In the genomic region with DNA sequence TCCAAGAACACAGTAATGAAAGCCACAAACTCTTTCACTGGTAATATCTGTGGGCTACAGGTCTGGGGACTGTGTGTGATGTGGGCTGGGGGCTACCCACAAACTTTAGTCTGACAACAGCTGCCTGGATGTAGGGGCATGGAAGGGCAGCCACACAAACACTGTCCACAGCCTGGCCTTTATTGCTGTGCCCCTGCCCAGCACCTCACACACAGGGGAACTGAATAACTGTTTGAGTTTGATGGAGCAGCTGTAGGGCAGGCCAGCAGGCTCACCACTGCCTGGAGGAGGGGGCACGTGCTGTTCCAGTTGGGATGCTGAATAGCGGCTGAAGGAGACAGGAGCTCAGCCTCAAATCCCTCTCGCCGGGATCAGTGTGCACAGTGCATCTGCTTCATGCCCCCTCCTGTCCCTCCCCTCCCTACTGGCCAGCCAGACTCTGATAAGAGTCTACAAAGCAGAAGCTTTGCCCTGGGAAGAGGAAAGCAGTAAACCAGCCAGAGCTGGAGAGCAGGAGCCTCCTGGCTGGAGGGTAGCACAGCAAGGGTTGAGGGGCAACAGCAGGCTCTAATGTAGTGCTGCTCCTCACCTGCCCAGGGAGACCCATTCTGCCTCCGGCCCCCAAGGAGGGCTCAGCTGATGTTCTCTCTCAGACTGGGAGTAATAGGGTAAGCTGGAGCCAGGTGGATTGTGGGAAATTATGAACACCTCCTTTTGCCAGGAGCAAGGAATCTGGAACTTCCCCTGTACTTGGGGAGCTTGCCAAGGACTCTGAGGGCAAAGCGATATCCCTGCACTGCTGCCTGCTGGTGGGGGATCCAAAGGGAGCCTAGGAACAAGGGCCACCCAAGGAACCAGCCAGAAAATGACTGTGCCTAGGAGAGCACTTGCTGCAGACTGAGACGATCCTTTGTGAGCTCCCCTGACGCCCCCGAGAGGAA, we compare ENCODE assay signal across 18 cellular contexts.
DNase-seq lines count a peak whose midpoint lies in the region; ATAC-seq, FAIRE-seq and TF ChIP-seq lines count a peak whose summit lies in the region.
"Had no signal": no experiment of that assay in that cellular context is flagged by ENCODE, and none has a peak within 500 bp of the region (broad histone marks: within the 10 kb centered on the region; RNA-seq: fewer than 3 reads in every experiment).

No MANE protein-coding gene starts in this region.

- peaks cover 22 to 32% of the 10 kb centered on the region in 2 donors for H3K27me3 Mint-ChIP-seq in stimulated activated naive B cell treated with anti-CD40 and anti-IgM and Interleukin-4, amounts not matched to agents 10 μg/mL and 1 μg/mL and 100 μg/mL, for 72 hours
- H3K27me3 Mint-ChIP-seq in WTC11 (ENCODE audit: low read depth): no peaks in the 10 kb centered on the region

- no peak for TF ChIP-seq RAD21 in K562 (CRISPR knock-in tag; conservative IDR thresholded peaks at IDR 0.05 in 1 of 2, IDR thresholded peaks at IDR 0.05 in 1 of 2)

- H3K9me3 ChIP-seq in K562 (replicated peaks; ENCODE audit: control insufficient read depth, insufficient read depth, low read depth, low read length): no peaks in the 10 kb centered on the region
- H3K9me3 ChIP-seq: pancreas, tibial artery had no signal

- CTCF ChIA-PET in K562 (lab: Yijun Ruan, JAX; ENCODE audit: low intra/inter-chr PET ratio) (no interaction called here), WTC11 (lab: Charles Lee) (interaction anchor here (0.9 to 5.8 kb wide), 13 partner anchors 19 to 122 kb away, joined by 3 to 35 read pairs (median 4); a partner anchor contains a TSS)

- no peaks in the 10 kb centered on the region for H3K9me3 Mint-ChIP-seq in stimulated activated naive B cell treated with anti-CD40 and anti-IgM and Interleukin-4, amounts not matched to agents 10 μg/mL and 1 μg/mL and 100 μg/mL, for 72 hours
- H3K9me3 Mint-ChIP-seq in WTC11: no peaks in the 10 kb centered on the region

- no peak overlapping the region for H3K9ac ChIP-seq in K562 (ENCODE audit: insufficient read depth in 1 of 2, low read depth in 2 of 2, low read length in 2 of 2)
- H3K9ac ChIP-seq: KMS-11 had no signal

- H3K4me1 ChIP-seq in K562 (replicated peaks in 1 of 2; ENCODE audit: control insufficient read depth in 2 of 2, insufficient read depth in 2 of 2, low read length in 2 of 2): peaks cover 0 to 12% of the 10 kb centered on the region in 2 experiments; a peak in 2 of 5 replicates

- no peak for TF ChIP-seq CTCF in K562 (IDR thresholded peaks at IDR 0.05 in 2 of 3, conservative IDR thresholded peaks at IDR 0.05 in 1 of 3; ENCODE audit: insufficient read depth in 2 of 3, low read depth in 1 of 3, low read length in 3 of 3)
- no peak for TF ChIP-seq CTCF in WTC11 (IDR thresholded peaks at IDR 0.05)

- peak overlapping the region; percentile 63 for H3K27ac Mint-ChIP-seq in stimulated activated naive B cell treated with anti-CD40 and anti-IgM and Interleukin-4, amounts not matched to agents 10 μg/mL and 1 μg/mL and 100 μg/mL, for 72 hours
- H3K27ac Mint-ChIP-seq in WTC11: no peak overlapping the region
- H3K27ac Mint-ChIP-seq: B cell had no signal

- peaks cover 20 to 30% of the 10 kb centered on the region in 2 donors for H3K4me1 Mint-ChIP-seq in stimulated activated naive B cell treated with anti-CD40 and anti-IgM and Interleukin-4, amounts not matched to agents 10 μg/mL and 1 μg/mL and 100 μg/mL, for 72 hours
- H3K4me1 Mint-ChIP-seq in WTC11: peaks cover 34% of the 10 kb centered on the region

- intact Hi-C loops in K562 (cut with micrococcal nuclease): no loop called here

- 0% methylated on average over 9 of the region's 9 CpGs for WGBS in K562 (ENCODE audit: insufficient coverage, low coverage, missing lambda C conversion rate)

- POLR2A ChIA-PET in K562 (lab: Yijun Ruan, JAX): interaction anchor here (0.5 to 2.0 kb wide), 5 partner anchors 9 to 820 kb away, joined by 3 to 6 read pairs (median 3); no protein-coding TSS in a partner anchor
- POLR2A ChIA-PET in WTC11 (lab: Charles Lee): no interaction called here

- H2AFZ ChIP-seq in K562 (ENCODE audit: low read depth, low read length): no peak overlapping the region

- H3K27me3 ChIP-seq in K562 (ENCODE audit: control insufficient read depth in 2 of 2, insufficient read depth in 2 of 2, low read length in 2 of 2): peaks cover 9 to 63% of the 10 kb centered on the region in 2 experiments
- H3K27me3 ChIP-seq: pancreas had no signal

- H4K20me1 ChIP-seq in K562 (replicated peaks; ENCODE audit: control insufficient read depth, insufficient read depth, low read length): 0 out of 2 replicates have a peak, but pooled peaks cover 6% of the 10 kb centered on the region

- BruUV-seq in K562 (replicated peaks; lab: Mats Ljungman, UMichigan): no TSS peak

- FAIRE-seq in K562 (lab: Jason Lieb, UNC): no peak
- FAIRE-seq: H1, pancreas had no signal

- H3K9me1 ChIP-seq in K562 (ENCODE audit: control insufficient read depth, insufficient read depth, low read length): no peaks in the 10 kb centered on the region

- no peaks in the 10 kb centered on the region for H3K79me2 ChIP-seq in K562 (ENCODE audit: control insufficient read depth, insufficient read depth, low read length)

- H3K27ac ChIP-seq in K562 (ENCODE audit: extremely low read depth, low read depth, low read length): no peak overlapping the region
- H3K27ac ChIP-seq: KMS-11 had no signal

- no peak overlapping the region for H3K4me3 ChIP-seq in K562
- H3K4me3 ChIP-seq: pancreas, tibial artery had no signal

- H3K4me3 Mint-ChIP-seq in stimulated activated naive B cell treated with anti-CD40 and anti-IgM and Interleukin-4, amounts not matched to agents 10 μg/mL and 1 μg/mL and 100 μg/mL, for 72 hours: no peak overlapping the region
- no peak overlapping the region for H3K4me3 Mint-ChIP-seq in WTC11
- H3K4me3 Mint-ChIP-seq: B cell had no signal

- TF ChIP-seq EP300 in K562 (IDR thresholded peaks at IDR 0.05; ENCODE audit: low read length): no peak

- no peaks in the 10 kb centered on the region for H3K36me3 ChIP-seq in K562 (ENCODE audit: control insufficient read depth, insufficient read depth, low read length)
- H3K36me3 ChIP-seq: pancreas, tibial artery had no signal

- H3K36me3 Mint-ChIP-seq in stimulated activated naive B cell treated with anti-CD40 and anti-IgM and Interleukin-4, amounts not matched to agents 10 μg/mL and 1 μg/mL and 100 μg/mL, for 72 hours: no peaks in the 10 kb centered on the region
- no peaks in the 10 kb centered on the region for H3K36me3 Mint-ChIP-seq in WTC11

- in situ Hi-C loops in K562 (cut with MboI): no loop called here

- ATAC-seq in K562 (no peak), WTC11 (no peak), GM18498 (IDR thresholded peaks at IDR 0.05; ENCODE audit: unreplicated experiment) (no peak)
- ATAC-seq in stimulated activated naive B cell treated with anti-CD40 and anti-IgM and Interleukin-4, amounts not matched to agents 10 μg/mL and 1 μg/mL and 100 μg/mL, for 72 hours (replicated peaks): no peak

- no peak for TF ChIP-seq POLR2A in K562 (conservative IDR thresholded peaks at IDR 0.05)

- DNase-seq in NCI-H524 treated with DMSO at 0.1 percent for 48 hours (lab: John Stamatoyannopoulos, UW) (peak; percentile 75), K562 (ENCODE audit: extremely low read depth in 1 of 4, low spot score in 3 of 4) (no peak), islet precursor cell (peak; percentile 51), WTC11 (ENCODE audit: low spot score) (no peak), HuH-7 (ENCODE audit: low spot score) (no peak)
- DNase-seq in stimulated activated naive B cell treated with anti-CD40 and anti-IgM and Interleukin-4, amounts not matched to agents 10 μg/mL and 1 μg/mL and 100 μg/mL, for 72 hours: no peak
- DNase-seq: activated CD4-positive, alpha-beta T cell treated with anti-CD3 and anti-CD28 coated beads for 1 hour; DMS153; hypothalamus; kidney glomerular epithelial cell; NCI-H1105 treated with DMSO at 0.1 percent for 48 hours; NCI-H748 treated with DMSO at 0.1 percent for 48 hours; tibial artery had no signal

- H3K4me2 ChIP-seq in K562 (ENCODE audit: insufficient read depth, low read length): no peak overlapping the region
- H3K4me2 ChIP-seq: KMS-11 had no signal

TF ChIP-seq in K562, 482 proteins besides CTCF, POLR2A, EP300 and RAD21 (continues in another document):
- TF ChIP-seq DACH1 (IDR thresholded peaks at IDR 0.05; ENCODE audit: partially characterized antibody): no peak
- no peak for TF ChIP-seq PHF21A (IDR thresholded peaks at IDR 0.05; ENCODE audit: borderline replicate concordance, low read depth)
- no peak for TF ChIP-seq TCF3 (CRISPR knock-in tag; IDR thresholded peaks at IDR 0.05)
- TF ChIP-seq ZBTB17 (CRISPR knock-in tag; IDR thresholded peaks at IDR 0.05): no peak
- 0 out of 2 replicates have a peak, but pooled peaks have one; percentile 19 for TF ChIP-seq ELF2 (CRISPR knock-in tag; IDR thresholded peaks at IDR 0.05)
- TF ChIP-seq L3MBTL2 (IDR thresholded peaks at IDR 0.05): no peak
- TF ChIP-seq CCAR2 (IDR thresholded peaks at IDR 0.05; ENCODE audit: low read depth, low read length): no peak
- no peak for TF ChIP-seq WHSC1 (IDR thresholded peaks at IDR 0.05; ENCODE audit: low read length)

TF ChIP-seq in WTC11, 78 proteins besides CTCF, POLR2A, EP300 and RAD21 (continues in another document):
- TF ChIP-seq CBFB (CRISPR knock-in tag; IDR thresholded peaks at IDR 0.05; ENCODE audit: low read depth) (no peak), ZNF671 (CRISPR knock-in tag; IDR thresholded peaks at IDR 0.05) (no peak), ZNF232 (CRISPR knock-in tag; IDR thresholded peaks at IDR 0.05) (no peak), TEAD4 (CRISPR knock-in tag; IDR thresholded peaks at IDR 0.05) (no peak), SOX15 (CRISPR knock-in tag; IDR thresholded peaks at IDR 0.05) (no peak), ZNF263 (CRISPR knock-in tag; IDR thresholded peaks at IDR 0.05; ENCODE audit: low read depth) (no peak), ZBTB21 (CRISPR knock-in tag; IDR thresholded peaks at IDR 0.05; ENCODE audit: borderline replicate concordance) (no peak)
- TF ChIP-seq, protein P1, sequence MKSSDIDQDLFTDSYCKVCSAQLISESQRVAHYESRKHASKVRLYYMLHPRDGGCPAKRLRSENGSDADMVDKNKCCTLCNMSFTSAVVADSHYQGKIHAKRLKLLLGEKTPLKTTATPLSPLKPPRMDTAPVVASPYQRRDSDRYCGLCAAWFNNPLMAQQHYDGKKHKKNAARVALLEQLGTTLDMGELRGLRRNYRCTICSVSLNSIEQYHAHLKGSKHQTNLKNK (CRISPR knock-in tag; IDR thresholded peaks at IDR 0.05): no peak

Comparison
In these comparisons a context has a peak if more than half of its experiments do, and no peak if none do; other contexts are left out.
1. DNase-seq: peak in NCI-H524 treated with DMSO at 0.1 percent for 48 hours (single experiment) and islet precursor cell (single experiment); none in K562 (0 of 4), stimulated activated naive B cell treated with anti-CD40 and anti-IgM and Interleukin-4, amounts not matched to agents 10 μg/mL and 1 μg/mL and 100 μg/mL, for 72 hours (single experiment), WTC11 (single experiment) and HuH-7 (single experiment).